In genomic region chr9:121689461-121690157, GRCh38 we compare ENCODE assay signal across 13 cellular contexts. TPM values are rescaled to one million over a fixed set of nuclear protein-coding genes. Genes with fewer than 3 reads are reported as not detected.
DNase-seq lines count a peak whose midpoint lies in the region; ATAC-seq and TF ChIP-seq lines count a peak whose summit lies in the region.
"Had no signal": no experiment of that assay in that cellular context is flagged by ENCODE, and none has a peak within 500 bp of the region (broad histone marks: within the 10 kb centered on the region; RNA-seq: fewer than 3 reads in every experiment).

No MANE protein-coding gene starts in this region.

- peaks cover 38% of the 10 kb centered on the region for H3K36me3 ChIP-seq in NT2/D1 (ENCODE audit: insufficient read depth, insufficient read length, low read length)
- no peaks in the 10 kb centered on the region for H3K36me3 ChIP-seq in colonic mucosa
- H3K36me3 ChIP-seq in osteoblast (ENCODE audit: insufficient read depth, low read length) = no peaks in the 10 kb centered on the region
- no peaks in the 10 kb centered on the region for H3K36me3 ChIP-seq in spleen

- 84 to 96% (median 91%) methylated on average over 9 of the region's 9 CpGs for WGBS in spleen, 5 donors

- H3K27me3 ChIP-seq in NT2/D1 (ENCODE audit: insufficient read depth, insufficient read length) = peaks cover 7% of the 10 kb centered on the region
- H3K27me3 ChIP-seq in colonic mucosa = no peaks in the 10 kb centered on the region
- H3K27me3 ChIP-seq in osteoblast (ENCODE audit: insufficient read depth, low read length) = no peaks in the 10 kb centered on the region
- H3K27me3 ChIP-seq in spleen (replicated peaks in 1 of 7) = peaks cover 0 to 10% (median 0%) of the 10 kb centered on the region in 7 donors

- DNase-seq in NT2/D1 (ENCODE audit: low read depth, low spot score) (no peak), colonic mucosa (no peak), osteoblast (ENCODE audit: insufficient read length, low spot score, missing footprints) (peak; percentile 17), spleen (peak; percentile 35)
- no peak for DNase-seq in stimulated activated CD4-positive, alpha-beta T cell treated with anti-CD3 and anti-CD28 coated beads, Interleukin-12 subunit alpha, Interleukin-12 subunit beta, amount 100 ng/mL, for 4 hours
- DNase-seq: Calu3; CD4-positive, alpha-beta T cell; DMS79; GOT3; H9 had no signal

- peaks cover 3% of the 10 kb centered on the region for H4K20me1 ChIP-seq in osteoblast (ENCODE audit: insufficient read depth, low read length)

- no peaks in the 10 kb centered on the region for H3K79me2 ChIP-seq in osteoblast (ENCODE audit: insufficient read depth, low read length)

- TF ChIP-seq POLR2A in spleen (IDR thresholded peaks at IDR 0.05) = no peak

- H3K4me3 ChIP-seq in NT2/D1 (ENCODE audit: insufficient read length, low read depth) (no peak overlapping the region), colonic mucosa (no peak overlapping the region), osteoblast (ENCODE audit: insufficient read depth, low read length) (no peak overlapping the region), spleen (no peak overlapping the region)

- H3K27ac ChIP-seq in colonic mucosa (peak overlapping the region; percentile 2), osteoblast (ENCODE audit: low read depth, low read length) (no peak overlapping the region), spleen (no peak overlapping the region)

- H3K9me3 ChIP-seq in NT2/D1 (ENCODE audit: insufficient read depth, low read length) (no peaks in the 10 kb centered on the region), colonic mucosa (no peaks in the 10 kb centered on the region), osteoblast (ENCODE audit: low read depth, low read length) (no peaks in the 10 kb centered on the region), spleen (no peaks in the 10 kb centered on the region)

- H3K9ac ChIP-seq in NT2/D1 (ENCODE audit: insufficient read length, low read depth) = peak overlapping the region; percentile 23
- no peak overlapping the region for H3K9ac ChIP-seq in colonic mucosa (ENCODE audit: low read depth in 2 of 2, low read length in 2 of 2)

- intact Hi-C loops in colonic mucosa (cut with DNase I) (loop anchor here (5.0 to 10.0 kb wide), 3 partner anchors 142 to 303 kb away; no protein-coding TSS in a partner anchor), spleen (cut with DNase I; ENCODE audit: low total_unique reads) (loop anchor here (10.0 kb wide), 1 partner anchor 145 kb away; no protein-coding TSS in a partner anchor)

- H2AFZ ChIP-seq in osteoblast (ENCODE audit: low read length) = no peak overlapping the region

- no peak for TF ChIP-seq CTCF in colonic mucosa (IDR thresholded peaks at IDR 0.05)
- TF ChIP-seq CTCF in osteoblast (IDR thresholded peaks at IDR 0.05; ENCODE audit: extremely low read depth, low read depth, low read length) = no peak
- no peak for TF ChIP-seq CTCF in spleen (IDR thresholded peaks at IDR 0.05 in 8 of 11, conservative IDR thresholded peaks at IDR 0.05 in 3 of 11)

- no peak for ATAC-seq in HG02759 (IDR thresholded peaks at IDR 0.05; ENCODE audit: unreplicated experiment)
- no peak for ATAC-seq in GM18907 (IDR thresholded peaks at IDR 0.05; ENCODE audit: unreplicated experiment)

- H3K4me1 ChIP-seq in NT2/D1 (ENCODE audit: insufficient read depth, insufficient read length) = peaks cover 38% of the 10 kb centered on the region
- peaks cover 3% of the 10 kb centered on the region for H3K4me1 ChIP-seq in colonic mucosa
- H3K4me1 ChIP-seq in osteoblast (ENCODE audit: insufficient read depth, low read length) = no peaks in the 10 kb centered on the region
- H3K4me1 ChIP-seq in spleen = peaks cover 0 to 28% (median 15%) of the 10 kb centered on the region in 6 donors

- H3K4me2 ChIP-seq in osteoblast (ENCODE audit: insufficient read depth, low read length) = no peak overlapping the region

RNA-seq across cellular contexts. Expression of gene DAB2IP, which starts 38.2 kb away (rescaled TPM):
- total RNA-seq in colonic mucosa (100 to 1,000 TPM; 126 to 130 TPM), osteoblast (49.2 and 60.8 TPM in 2 replicates), spleen (10 to 100 TPM; 34.1 to 83.0 (median 48.5) TPM)
- 10 to 100 TPM in 1 of 3 donors, 1 to 10 TPM in 2; 5.0 to 24.2 (median 6.0) TPM for polyA plus RNA-seq in spleen
- polyA plus RNA-seq: IgD-negative memory B cell had no signal

Comparison
In these comparisons a context has a peak if more than half of its experiments do, and no peak if none do; other contexts are left out.
1. DNase-seq: peak in osteoblast (single experiment) and spleen (single experiment); none in NT2/D1 (single experiment), colonic mucosa (single experiment) and stimulated activated CD4-positive, alpha-beta T cell treated with anti-CD3 and anti-CD28 coated beads, Interleukin-12 subunit alpha, Interleukin-12 subunit beta, amount 100 ng/mL, for 4 hours (single experiment).